In the genomic region with DNA sequence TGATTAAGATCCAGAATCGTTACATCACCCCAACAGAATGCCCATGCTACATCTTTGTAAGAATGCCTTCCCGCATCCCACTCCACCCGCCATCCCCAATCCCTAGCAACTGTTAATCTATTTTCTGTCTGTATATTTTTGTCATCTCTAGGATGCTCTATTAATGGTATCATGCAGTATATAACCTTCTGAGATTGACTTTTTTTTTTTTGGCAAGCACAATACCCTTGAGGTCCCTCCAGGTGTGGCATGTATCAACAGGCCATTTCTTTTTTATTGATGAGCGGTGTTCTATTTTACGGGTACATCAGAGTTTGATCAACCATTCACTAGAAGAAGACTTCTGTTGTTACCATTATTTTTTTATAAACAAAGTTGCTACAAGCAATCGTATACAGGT, we compare ENCODE assay signal across 9 cellular contexts. TPM values are rescaled to one million over a fixed set of nuclear protein-coding genes. Genes with fewer than 3 reads are reported as not detected.
"Had no signal": no experiment of that assay in that cellular context is flagged by ENCODE, and none has a peak within 500 bp of the region (broad histone marks: within the 10 kb centered on the region; RNA-seq: fewer than 3 reads in every experiment).

No MANE protein-coding gene starts in this region.

- H3K27ac Mint-ChIP-seq: HFFc6 had no signal

- H3K27ac ChIP-seq: GM23248, HL-60 had no signal

- H3K9me3 ChIP-seq: HAP-1 had no signal

- H3K4me1 Mint-ChIP-seq: IgD-negative memory B cell had no signal

- ATAC-seq: HCT116, HepG2 had no signal

- H3K4me3 Mint-ChIP-seq: HFFc6, IgD-negative memory B cell had no signal

- DNase-seq: GM23248, GOT3, H7, HFFc6 had no signal

- H3K4me3 ChIP-seq: GM23248, HAP-1 had no signal

- H2AFZ ChIP-seq: GM23248 had no signal

- H3K4me1 ChIP-seq: HAP-1 had no signal

- H3K9me3 Mint-ChIP-seq: HFFc6, IgD-negative memory B cell had no signal

- H3K9ac ChIP-seq: GM23248 had no signal

- H3K36me3 ChIP-seq: HAP-1 had no signal

- H3K36me3 Mint-ChIP-seq: IgD-negative memory B cell had no signal

RNA-seq across cellular contexts. Expression of gene SCN3B, which starts 30.2 kb away (rescaled TPM):
- total RNA-seq: GM23248, HFFc6 had no signal
- polyA plus RNA-seq: IgD-negative memory B cell had no signal
